27 cellular contexts compared by ENCODE assay signal in the genomic region with DNA sequence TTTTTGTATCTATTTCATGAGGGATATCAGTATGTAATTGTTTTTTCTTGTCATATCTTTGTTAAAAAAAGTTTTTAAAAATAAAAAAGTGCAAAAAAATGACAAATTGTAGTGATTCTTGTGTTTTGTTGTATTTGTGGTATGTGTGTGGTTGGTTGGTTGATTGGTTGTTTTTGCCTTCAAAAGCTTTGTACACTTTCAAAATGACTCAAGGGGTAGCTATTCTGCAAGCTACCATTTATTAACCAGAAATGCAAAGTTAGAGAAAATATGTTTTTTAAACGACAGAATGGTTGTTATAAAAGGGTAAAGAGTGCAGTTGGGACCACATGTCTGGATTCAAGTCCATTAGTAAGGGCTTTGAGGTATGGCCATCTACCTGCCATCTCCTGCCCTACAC.
"Had no signal": no experiment of that assay in that cellular context is flagged by ENCODE, and none has a peak within 500 bp of the region (broad histone marks: within the 10 kb centered on the region; RNA-seq: fewer than 3 reads in every experiment).

No MANE protein-coding gene starts in this region.

- H3K4me3 Mint-ChIP-seq: activated naive CD8-positive, alpha-beta T cell; immature natural killer cell; stimulated activated effector memory CD8-positive, alpha-beta T cell treated with anti-CD3 and anti-CD28 coated beads, Interleukin-12 subunit alpha, Interleukin-12 subunit beta, amount 100 ng/mL, for 72 hours had no signal

- H3K27me3 Mint-ChIP-seq: activated naive CD8-positive, alpha-beta T cell; progenitor cell of endocrine pancreas had no signal

- H3K9me3 ChIP-seq: ovary, stomach, tibial artery, upper lobe of right lung had no signal

- H3K27ac ChIP-seq: ovary, skin epidermis, tibial artery, upper lobe of right lung, VCaP had no signal

- ATAC-seq: naive thymus-derived CD4-positive, alpha-beta T cell; sciatic nerve; stimulated activated effector memory CD8-positive, alpha-beta T cell treated with anti-CD3 and anti-CD28 coated beads, Interleukin-12 subunit alpha, Interleukin-12 subunit beta, amount 100 ng/mL, for 72 hours had no signal

- H3K36me3 Mint-ChIP-seq: activated naive CD8-positive, alpha-beta T cell; immature natural killer cell; stimulated activated effector memory CD8-positive, alpha-beta T cell treated with anti-CD3 and anti-CD28 coated beads, Interleukin-12 subunit alpha, Interleukin-12 subunit beta, amount 100 ng/mL, for 72 hours had no signal

- H3K27ac Mint-ChIP-seq: activated naive CD8-positive, alpha-beta T cell; immature natural killer cell; naive thymus-derived CD4-positive, alpha-beta T cell; progenitor cell of endocrine pancreas; stimulated activated effector memory CD8-positive, alpha-beta T cell treated with anti-CD3 and anti-CD28 coated beads, Interleukin-12 subunit alpha, Interleukin-12 subunit beta, amount 100 ng/mL, for 72 hours had no signal

- H3K4me3 ChIP-seq: ovary, skin epidermis, stomach, tibial artery, upper lobe of right lung had no signal

- DNase-seq: activated CD4-positive, alpha-beta T cell treated with anti-CD3 and anti-CD28 coated beads for 4 hours; activated CD4-positive, alpha-beta T cell treated with anti-CD3 and anti-CD28 coated beads, Interleukin-2, amount 50 U/mL, for 48 hours; activated CD8-positive, alpha-beta memory T cell treated with anti-CD3 and anti-CD28 coated beads for 24 hours; activated effector memory CD4-positive, alpha-beta T cell treated with Interleukin-2 at 50 U/mL for 16 hours; activated naive CD4-positive, alpha-beta T cell treated with Interleukin-2 at 50 U/mL for 16 hours; amniotic stem cell; central memory CD4-positive, alpha-beta T cell; foreskin fibroblast; head of caudate nucleus; hypothalamus; immature natural killer cell; midbrain; naive thymus-derived CD4-positive, alpha-beta T cell; ovary; retina; stimulated activated CD4-positive, alpha-beta T cell treated with anti-CD3 and anti-CD28 coated beads, Interleukin-4, amount 100 ng/mL, for 24 hours; tibial artery; upper lobe of right lung had no signal

- H3K36me3 ChIP-seq: ovary, stomach, tibial artery, upper lobe of right lung had no signal

- FAIRE-seq: astrocyte, endothelial cell of umbilical vein had no signal

- H3K4me1 Mint-ChIP-seq: immature natural killer cell; stimulated activated effector memory CD8-positive, alpha-beta T cell treated with anti-CD3 and anti-CD28 coated beads, Interleukin-12 subunit alpha, Interleukin-12 subunit beta, amount 100 ng/mL, for 72 hours had no signal

- H3K4me1 ChIP-seq: upper lobe of right lung had no signal
